ENCODE assay signal across 8 cellular contexts in the genomic region with DNA sequence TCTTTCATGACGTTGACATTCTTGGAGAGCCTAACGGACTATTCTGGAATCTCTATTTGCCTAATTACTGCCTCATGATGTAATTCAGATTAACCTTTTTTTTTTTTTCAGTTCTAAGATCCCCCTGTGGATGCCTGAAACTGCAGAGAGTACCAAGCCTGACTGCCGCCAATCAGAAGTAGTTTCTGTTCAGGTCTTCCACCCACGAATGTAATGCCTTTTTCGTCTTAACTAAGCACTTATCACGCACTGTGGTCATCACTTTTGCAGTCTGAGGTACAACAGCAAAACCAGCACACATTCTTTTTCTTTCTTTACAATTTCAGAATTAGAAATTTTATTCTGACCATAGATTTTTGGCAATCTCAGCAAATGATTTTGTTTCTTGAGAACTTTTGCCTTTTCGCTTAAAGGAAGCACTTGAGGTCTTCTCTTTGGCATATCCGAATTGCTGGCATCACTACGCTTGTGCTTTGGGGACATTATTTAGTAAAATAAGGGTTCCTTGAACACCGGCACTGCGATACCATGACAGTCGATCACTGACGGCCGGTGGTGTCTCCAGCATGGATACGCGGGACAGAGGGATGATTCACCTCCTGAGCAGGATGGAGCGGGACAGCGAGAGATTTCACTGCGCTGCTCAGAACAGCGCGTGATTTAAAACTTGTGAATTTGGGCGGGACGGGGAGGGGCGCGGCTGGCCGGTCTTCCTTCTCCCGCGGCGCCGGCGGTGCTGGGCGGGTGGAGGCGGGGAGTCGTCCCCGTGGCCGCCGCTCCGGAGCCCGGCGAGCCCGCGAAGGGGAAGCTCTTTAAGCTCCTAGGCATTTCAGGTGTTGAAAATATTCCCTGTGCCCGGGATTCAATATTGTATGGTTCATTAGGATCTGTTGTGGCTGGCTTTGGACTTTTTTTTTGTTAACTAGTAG.
DNase-seq lines count a peak whose midpoint lies in the region; ATAC-seq and TF ChIP-seq lines count a peak whose summit lies in the region.

No MANE protein-coding gene starts in this region.

- no peak for TF ChIP-seq CTCF in 22Rv1 (IDR thresholded peaks at IDR 0.05)

- no peak overlapping the region for H3K9ac ChIP-seq in adipocyte (ENCODE audit: low read length)

- peak overlapping the region; percentile 73 for H3K4me3 ChIP-seq in adipocyte (ENCODE audit: low read length)
- H3K4me3 ChIP-seq in skin epidermis: peak overlapping the region; percentile 10 to 32 (median 15)

- no peaks in the 10 kb centered on the region for H3K36me3 ChIP-seq in adipocyte (ENCODE audit: control insufficient read depth, insufficient read depth, low read length, severe bottlenecking)

- peaks cover 4% of the 10 kb centered on the region for H3K4me1 ChIP-seq in adipocyte (ENCODE audit: control insufficient read depth, insufficient read depth, low read length)

- H3K27ac ChIP-seq in 22Rv1: peak overlapping the region; percentile 0
- peak overlapping the region in 2 of 21 experiments; percentile 5 to 61 for H3K27ac ChIP-seq in skin epidermis

- H3K9me3 ChIP-seq in adipocyte (ENCODE audit: control insufficient read depth, low read length): no peaks in the 10 kb centered on the region

- peaks cover 11% of the 10 kb centered on the region for H3K27me3 ChIP-seq in adipocyte (replicated peaks; ENCODE audit: control insufficient read depth, insufficient read depth, low read length)

- DNase-seq in NCI-H226: peak; percentile 45
- peak; percentile 74 for DNase-seq in adipocyte (ENCODE audit: low read depth)
- DNase-seq in iPS DF 19.7 (ENCODE audit: low read depth, low spot score): peak; percentile 23
- DNase-seq in hepatic stellate cell (ENCODE audit: low spot score): no peak

- ATAC-seq in HG02678 (IDR thresholded peaks at IDR 0.05; ENCODE audit: unreplicated experiment): peak; percentile 73

- peak; percentile 42 for TF ChIP-seq POLR2A in GM15510 (IDR thresholded peaks at IDR 0.05; ENCODE audit: borderline replicate concordance, extremely low read depth, insufficient read length)
